ENCODE assay signal across 15 cellular contexts in genomic region chr17:44213403-44214229, GRCh38. TPM values are rescaled to one million over a fixed set of nuclear protein-coding genes. Genes with fewer than 3 reads are reported as not detected.
A peak's percentile ranks its signal among the peaks of the same experiment; 100 is the strongest.
DNase-seq lines count a peak whose midpoint lies in the region; ATAC-seq and TF ChIP-seq lines count a peak whose summit lies in the region.
"Had no signal": no experiment of that assay in that cellular context is flagged by ENCODE, and none has a peak within 500 bp of the region (broad histone marks: within the 10 kb centered on the region; RNA-seq: fewer than 3 reads in every experiment).

No MANE protein-coding gene starts in this region.

- intact Hi-C loops in activated CD8-positive, alpha-beta T cell treated with anti-CD3 and anti-CD28 coated beads for 36 hours (cut with micrococcal nuclease): no loop called here

- H3K4me3 Mint-ChIP-seq in activated CD8-positive, alpha-beta T cell treated with anti-CD3 and anti-CD28 coated beads for 36 hours: no peak overlapping the region
- peak overlapping the region in 5 of 8 donors; percentile 24 to 76 (median 59) for H3K4me3 Mint-ChIP-seq in naive B cell
- H3K4me3 Mint-ChIP-seq: CD14-positive monocyte had no signal

- H3K9me3 ChIP-seq in BE2C: no peaks in the 10 kb centered on the region
- H3K9me3 ChIP-seq: prostate gland had no signal

- peak; percentile 35 for DNase-seq in BE2C
- DNase-seq in activated CD8-positive, alpha-beta T cell treated with anti-CD3 and anti-CD28 coated beads for 36 hours: no peak
- DNase-seq in naive B cell: no peak
- no peak for DNase-seq in Ammon's horn (ENCODE audit: low spot score)
- no peak for DNase-seq in NCI-H82 (lab: John Stamatoyannopoulos, UW)
- no peak for DNase-seq in GM13977 (ENCODE audit: low spot score)
- DNase-seq: activated T-cell treated with anti-CD3 and anti-CD28 coated beads, Interleukin-2, amount 50 U/mL, for 48 hours; MV-4-11 had no signal

- ATAC-seq in activated CD8-positive, alpha-beta T cell treated with anti-CD3 and anti-CD28 coated beads for 36 hours: no peak
- ATAC-seq in naive B cell (ENCODE audit: low read depth in 2 of 2) (no peak), GM21717 (IDR thresholded peaks at IDR 0.05; ENCODE audit: unreplicated experiment) (no peak)

- peaks cover 69% of the 10 kb centered on the region for H3K4me1 Mint-ChIP-seq in activated CD8-positive, alpha-beta T cell treated with anti-CD3 and anti-CD28 coated beads for 36 hours (ENCODE audit: low read depth)
- H3K4me1 Mint-ChIP-seq in naive B cell: peaks cover 48 to 77% (median 76%) of the 10 kb centered on the region in 3 donors

- H3K36me3 ChIP-seq in BE2C: peaks cover 65% of the 10 kb centered on the region

- H3K4me3 ChIP-seq in BE2C (ENCODE audit: low read depth, low read length): no peak overlapping the region
- H3K4me3 ChIP-seq: cardiac muscle cell, lung, prostate gland had no signal

- no peaks in the 10 kb centered on the region for H3K27me3 ChIP-seq in BE2C
- H3K27me3 ChIP-seq: cardiac muscle cell had no signal

- peaks cover 76% of the 10 kb centered on the region for H3K36me3 Mint-ChIP-seq in activated CD8-positive, alpha-beta T cell treated with anti-CD3 and anti-CD28 coated beads for 36 hours (ENCODE audit: low read depth)
- peaks cover 10 to 24% of the 10 kb centered on the region in 2 donors for H3K36me3 Mint-ChIP-seq in naive B cell

- POLR2A ChIA-PET in activated CD8-positive, alpha-beta T cell treated with anti-CD3 and anti-CD28 coated beads for 36 hours (lab: Charles Lee): interaction anchor here (1.1 to 3.0 kb wide), 4 partner anchors 7 to 106 kb away, joined by 3 to 11 read pairs (median 7); no protein-coding TSS in a partner anchor

- H3K4me1 ChIP-seq in BE2C: peaks cover 6% of the 10 kb centered on the region
- H3K4me1 ChIP-seq: prostate gland had no signal

- H3K9me3 Mint-ChIP-seq in activated CD8-positive, alpha-beta T cell treated with anti-CD3 and anti-CD28 coated beads for 36 hours: no peaks in the 10 kb centered on the region
- H3K9me3 Mint-ChIP-seq in naive B cell: no peaks in the 10 kb centered on the region

- CTCF ChIA-PET in activated CD8-positive, alpha-beta T cell treated with anti-CD3 and anti-CD28 coated beads for 36 hours (lab: Charles Lee): interaction anchor here (1.0 to 2.3 kb wide), 2 partner anchors 9 to 132 kb away, joined by 3 to 7 read pairs; partner anchors contain the start of gene GRN

- H3K27me3 Mint-ChIP-seq in activated CD8-positive, alpha-beta T cell treated with anti-CD3 and anti-CD28 coated beads for 36 hours: no peaks in the 10 kb centered on the region
- H3K27me3 Mint-ChIP-seq in naive B cell: no peaks in the 10 kb centered on the region

- peak; percentile 21 for TF ChIP-seq POLR2A in GM15510 (IDR thresholded peaks at IDR 0.05; ENCODE audit: borderline replicate concordance, extremely low read depth, insufficient read length)

- H3K27ac Mint-ChIP-seq in activated CD8-positive, alpha-beta T cell treated with anti-CD3 and anti-CD28 coated beads for 36 hours: peak overlapping the region; percentile 98
- peak overlapping the region; percentile 80 to 99 (median 95) for H3K27ac Mint-ChIP-seq in naive B cell

- TF ChIP-seq CTCF in BE2C (IDR thresholded peaks at IDR 0.05; ENCODE audit: low read depth, low read length) (no peak), GM13977 (IDR thresholded peaks at IDR 0.05; ENCODE audit: extremely low read depth, insufficient read depth, missing control alignments) (no peak)
- TF ChIP-seq CTCF in activated CD8-positive, alpha-beta T cell treated with anti-CD3 and anti-CD28 coated beads for 36 hours (IDR thresholded peaks at IDR 0.05): no peak

- in situ Hi-C loops in GM13977 (cut with MboI; ENCODE audit: low pct_unique_long_range_greater_than_20kb, low sequenced_read_pairs, unreplicated experiment): loop anchor here (25.0 kb wide), 1 partner anchor 299 kb away; the partner anchor contains the start of gene GPATCH8

RNA-seq across cellular contexts. Expression of gene UBTF, which starts 5.9 kb away (rescaled TPM):
- 106 TPM for polyA plus RNA-seq in BE2C (2012; ENCODE audit: insufficient read depth, insufficient read length, low read depth)
- total RNA-seq in activated CD8-positive, alpha-beta T cell treated with anti-CD3 and anti-CD28 coated beads for 36 hours: 100 to 1,000 TPM; 129 to 135 TPM
- polyA plus RNA-seq in naive B cell (ENCODE audit: low read depth in 6 of 6): 10 to 100 TPM; 20.2 to 77.3 (median 43.0) TPM

RNA-seq across cellular contexts. Expression of gene ATXN7L3, which starts 13.9 kb away (rescaled TPM):
- 151 TPM for polyA plus RNA-seq in BE2C (2012; ENCODE audit: insufficient read depth, insufficient read length, low read depth)
- 10 to 100 TPM; 58.1 to 62.3 TPM for total RNA-seq in activated CD8-positive, alpha-beta T cell treated with anti-CD3 and anti-CD28 coated beads for 36 hours
- 10 to 100 TPM in 3 of 6 donors, 1 to 10 TPM in 3; 6.6 to 14.4 (median 9.4) TPM for polyA plus RNA-seq in naive B cell (ENCODE audit: low read depth in 6 of 6)

RNA-seq across cellular contexts. Expression of gene TMUB2, which starts 26.8 kb away (rescaled TPM):
- polyA plus RNA-seq in BE2C (2012; ENCODE audit: insufficient read depth, insufficient read length, low read depth): 64.2 TPM
- total RNA-seq in activated CD8-positive, alpha-beta T cell treated with anti-CD3 and anti-CD28 coated beads for 36 hours: 10 to 100 TPM; 17.5 TPM
- 10 to 100 TPM; 39.7 to 69.9 (median 44.8) TPM for polyA plus RNA-seq in naive B cell (ENCODE audit: low read depth in 6 of 6)

RNA-seq across cellular contexts. Expression of gene ASB16, which starts 43.1 kb away (rescaled TPM):
- polyA plus RNA-seq in BE2C (2012; ENCODE audit: insufficient read depth, insufficient read length, low read depth): 2.3 TPM
- total RNA-seq in activated CD8-positive, alpha-beta T cell treated with anti-CD3 and anti-CD28 coated beads for 36 hours: under 1 TPM; 0.18 to 0.27 TPM
- under 1 TPM in 4 of 6 donors, not detected in 2; 0.19 to 0.43 (median 0.31) TPM for polyA plus RNA-seq in naive B cell (ENCODE audit: low read depth in 6 of 6)
- total RNA-seq: epithelial cell of proximal tubule had no signal
- polyA plus RNA-seq: CD14-positive monocyte had no signal

RNA-seq across cellular contexts. Expression of gene SLC4A1, which starts 54.3 kb away (rescaled TPM):
- polyA plus RNA-seq in BE2C (2012; ENCODE audit: insufficient read depth, insufficient read length, low read depth): not detected
- not detected for total RNA-seq in activated CD8-positive, alpha-beta T cell treated with anti-CD3 and anti-CD28 coated beads for 36 hours
- polyA plus RNA-seq in naive B cell (ENCODE audit: low read depth in 6 of 6): under 1 TPM in 3 of 6 donors, not detected in 3; 0.07 to 0.20 (median 0.12) TPM
- total RNA-seq: cardiac muscle cell, epithelial cell of proximal tubule had no signal
- polyA plus RNA-seq: cardiac muscle cell had no signal
